ENCODE assay signal across 8 cellular contexts in genomic region chr19:49684251-49684982, GRCh38. TPM values are rescaled to one million over a fixed set of nuclear protein-coding genes. Genes with fewer than 3 reads are reported as not detected.
DNase-seq lines count a peak whose midpoint lies in the region; ATAC-seq and TF ChIP-seq lines count a peak whose summit lies in the region.

No MANE protein-coding gene starts in this region.

- peaks cover 11 to 28% of the 10 kb centered on the region in 2 donors for H3K36me3 Mint-ChIP-seq in activated T-cell treated with anti-CD3 and anti-CD28 coated beads, Interleukin-2, amount 50 U/mL, for 72 hours (ENCODE audit: insufficient read depth in 2 of 2)
- peaks cover 34% of the 10 kb centered on the region for H3K36me3 Mint-ChIP-seq in activated T-cell treated with anti-CD3 and anti-CD28 coated beads, Interleukin-2, amount 50 U/mL, for 4 hours (ENCODE audit: insufficient read depth)
- peaks cover 32% of the 10 kb centered on the region for H3K36me3 Mint-ChIP-seq in endothelial cell (ENCODE audit: low read depth, unreplicated experiment)

- no peak overlapping the region for H3K4me3 Mint-ChIP-seq in activated T-cell treated with anti-CD3 and anti-CD28 coated beads, Interleukin-2, amount 50 U/mL, for 72 hours
- H3K4me3 Mint-ChIP-seq in activated T-cell treated with anti-CD3 and anti-CD28 coated beads, Interleukin-2, amount 50 U/mL, for 4 hours: no peak overlapping the region
- H3K4me3 Mint-ChIP-seq in endothelial cell (ENCODE audit: unreplicated experiment): no peak overlapping the region

- ATAC-seq in activated T-cell treated with anti-CD3 and anti-CD28 coated beads, Interleukin-2, amount 50 U/mL, for 72 hours (replicated peaks in 1 of 2): no peak
- no peak for ATAC-seq in activated T-cell treated with anti-CD3 and anti-CD28 coated beads, Interleukin-2, amount 50 U/mL, for 4 hours
- no peak for ATAC-seq in HG03354 (IDR thresholded peaks at IDR 0.05; ENCODE audit: poor library complexity, severe bottlenecking, unreplicated experiment)
- no peak for ATAC-seq in GM18861 (IDR thresholded peaks at IDR 0.05; ENCODE audit: unreplicated experiment)
- no peak for ATAC-seq in GM19452 (IDR thresholded peaks at IDR 0.05; ENCODE audit: unreplicated experiment)

- DNase-seq in activated T-cell treated with anti-CD3 and anti-CD28 coated beads, Interleukin-2, amount 50 U/mL, for 72 hours: no peak
- no peak for DNase-seq in activated T-cell treated with anti-CD3 and anti-CD28 coated beads, Interleukin-2, amount 50 U/mL, for 4 hours
- DNase-seq in NCI-H2171 (lab: John Stamatoyannopoulos, UW) (peak; percentile 4), endothelial cell (ENCODE audit: low spot score) (no peak)
- DNase-seq in stimulated activated CD8-positive, alpha-beta memory T cell treated with anti-CD3 and anti-CD28 coated beads, Interleukin-4, amount 100 ng/mL, for 48 hours: peak; percentile 50

- peaks cover 32% of the 10 kb centered on the region for H3K4me1 Mint-ChIP-seq in activated T-cell treated with anti-CD3 and anti-CD28 coated beads, Interleukin-2, amount 50 U/mL, for 72 hours (ENCODE audit: low read depth)
- peaks cover 16% of the 10 kb centered on the region for H3K4me1 Mint-ChIP-seq in activated T-cell treated with anti-CD3 and anti-CD28 coated beads, Interleukin-2, amount 50 U/mL, for 4 hours (ENCODE audit: low read depth)
- H3K4me1 Mint-ChIP-seq in endothelial cell (ENCODE audit: unreplicated experiment): peaks cover 42% of the 10 kb centered on the region

- TF ChIP-seq CTCF in endothelial cell (IDR thresholded peaks at IDR 0.05; ENCODE audit: unreplicated experiment): peak; percentile 31

- peak overlapping the region; percentile 44 for H3K27ac Mint-ChIP-seq in activated T-cell treated with anti-CD3 and anti-CD28 coated beads, Interleukin-2, amount 50 U/mL, for 72 hours
- peak overlapping the region; percentile 84 for H3K27ac Mint-ChIP-seq in endothelial cell (ENCODE audit: unreplicated experiment)

- H3K27me3 Mint-ChIP-seq in activated T-cell treated with anti-CD3 and anti-CD28 coated beads, Interleukin-2, amount 50 U/mL, for 72 hours (ENCODE audit: low read depth): no peaks in the 10 kb centered on the region
- no peaks in the 10 kb centered on the region for H3K27me3 Mint-ChIP-seq in activated T-cell treated with anti-CD3 and anti-CD28 coated beads, Interleukin-2, amount 50 U/mL, for 4 hours (ENCODE audit: low read depth)
- peaks cover 18% of the 10 kb centered on the region for H3K27me3 Mint-ChIP-seq in endothelial cell (ENCODE audit: unreplicated experiment)

- H3K9me3 Mint-ChIP-seq in activated T-cell treated with anti-CD3 and anti-CD28 coated beads, Interleukin-2, amount 50 U/mL, for 72 hours: no peaks in the 10 kb centered on the region
- no peaks in the 10 kb centered on the region for H3K9me3 Mint-ChIP-seq in activated T-cell treated with anti-CD3 and anti-CD28 coated beads, Interleukin-2, amount 50 U/mL, for 4 hours
- H3K9me3 Mint-ChIP-seq in endothelial cell (ENCODE audit: unreplicated experiment): no peaks in the 10 kb centered on the region

RNA-seq across cellular contexts. Expression of gene ADM5, which starts 5.0 kb away (rescaled TPM):
- 1 to 10 TPM; 4.1 to 8.1 TPM for total RNA-seq in activated T-cell treated with anti-CD3 and anti-CD28 coated beads, Interleukin-2, amount 50 U/mL, for 72 hours
- total RNA-seq in activated T-cell treated with anti-CD3 and anti-CD28 coated beads, Interleukin-2, amount 50 U/mL, for 4 hours: 10 to 100 TPM; 16.3 to 20.8 (median 17.2) TPM
- total RNA-seq in endothelial cell (ENCODE audit: unreplicated experiment): 5.3 TPM

RNA-seq across cellular contexts. Expression of gene CPT1C, which starts 6.5 kb away (rescaled TPM):
- total RNA-seq in activated T-cell treated with anti-CD3 and anti-CD28 coated beads, Interleukin-2, amount 50 U/mL, for 72 hours: 1 to 10 TPM; 1.9 to 2.3 TPM
- 1 to 10 TPM in 1 of 3 donors, under 1 TPM in 2; 0.60 to 1.2 (median 0.95) TPM for total RNA-seq in activated T-cell treated with anti-CD3 and anti-CD28 coated beads, Interleukin-2, amount 50 U/mL, for 4 hours
- total RNA-seq in endothelial cell (ENCODE audit: unreplicated experiment): 94.1 TPM

RNA-seq across cellular contexts. Expression of gene PRMT1, which starts 7.3 kb away (rescaled TPM):
- total RNA-seq in activated T-cell treated with anti-CD3 and anti-CD28 coated beads, Interleukin-2, amount 50 U/mL, for 72 hours: 100 to 1,000 TPM; 201 to 251 TPM
- 100 to 1,000 TPM; 692 to 815 (median 725) TPM for total RNA-seq in activated T-cell treated with anti-CD3 and anti-CD28 coated beads, Interleukin-2, amount 50 U/mL, for 4 hours
- total RNA-seq in endothelial cell (ENCODE audit: unreplicated experiment): 175 TPM

RNA-seq across cellular contexts. Expression of gene BCL2L12, which starts 18.7 kb away (rescaled TPM):
- 10 to 100 TPM; 80.3 to 82.6 TPM for total RNA-seq in activated T-cell treated with anti-CD3 and anti-CD28 coated beads, Interleukin-2, amount 50 U/mL, for 72 hours
- 10 to 100 TPM; 64.6 to 71.2 (median 71.1) TPM for total RNA-seq in activated T-cell treated with anti-CD3 and anti-CD28 coated beads, Interleukin-2, amount 50 U/mL, for 4 hours
- total RNA-seq in endothelial cell (ENCODE audit: unreplicated experiment): 50.1 TPM

RNA-seq across cellular contexts. Expression of gene IRF3, which starts 18.8 kb away (rescaled TPM):
- total RNA-seq in activated T-cell treated with anti-CD3 and anti-CD28 coated beads, Interleukin-2, amount 50 U/mL, for 72 hours: 100 to 1,000 TPM; 135 to 141 TPM
- total RNA-seq in activated T-cell treated with anti-CD3 and anti-CD28 coated beads, Interleukin-2, amount 50 U/mL, for 4 hours: 100 to 1,000 TPM; 140 to 160 (median 148) TPM
- total RNA-seq in endothelial cell (ENCODE audit: unreplicated experiment): 76.1 TPM

Comparison
In these comparisons a context has a peak if more than half of its experiments do, and no peak if none do; other contexts are left out.
1. DNase-seq: peak in NCI-H2171 (single experiment) and stimulated activated CD8-positive, alpha-beta memory T cell treated with anti-CD3 and anti-CD28 coated beads, Interleukin-4, amount 100 ng/mL, for 48 hours (single experiment); none in activated T-cell treated with anti-CD3 and anti-CD28 coated beads, Interleukin-2, amount 50 U/mL, for 72 hours (0 of 2), activated T-cell treated with anti-CD3 and anti-CD28 coated beads, Interleukin-2, amount 50 U/mL, for 4 hours (single experiment) and endothelial cell (single experiment).
2. RNA of gene CPT1C, which starts 6.5 kb away (total RNA-seq): 94.1 TPM in endothelial cell (single experiment); 1.9 to 2.3 TPM in activated T-cell treated with anti-CD3 and anti-CD28 coated beads, Interleukin-2, amount 50 U/mL, for 72 hours and 0.60 to 1.2 TPM in activated T-cell treated with anti-CD3 and anti-CD28 coated beads, Interleukin-2, amount 50 U/mL, for 4 hours; every median in the first group is over 10 times any median in the second.